Comparison of ENCODE assay signal across 8 cellular contexts in the genomic region with DNA sequence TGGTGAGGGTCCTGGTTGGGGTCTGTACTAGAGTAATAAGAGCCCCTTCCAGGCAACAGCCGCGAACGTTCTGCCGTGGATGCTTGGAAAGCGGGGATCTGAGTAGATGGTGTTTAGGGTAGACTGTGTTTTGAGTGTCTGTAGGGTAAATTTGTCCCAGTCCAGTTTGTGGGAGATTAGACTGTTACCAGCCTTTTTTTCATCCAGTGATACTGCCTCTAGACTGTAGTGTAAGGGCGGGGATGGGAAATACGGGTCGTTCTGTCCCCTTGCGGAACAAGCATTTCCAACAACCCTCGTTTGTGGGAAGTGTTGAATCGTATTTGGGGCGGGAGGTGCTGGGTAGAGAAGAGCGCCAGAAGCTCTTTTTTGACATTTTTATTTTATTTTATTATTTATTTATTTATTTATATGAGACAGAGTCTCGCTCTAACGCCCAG. TPM values are rescaled to one million over a fixed set of nuclear protein-coding genes. Genes with fewer than 3 reads are reported as not detected.
A peak's percentile ranks its signal among the peaks of the same experiment; 100 is the strongest.
DNase-seq lines count a peak whose midpoint lies in the region; ATAC-seq and TF ChIP-seq lines count a peak whose summit lies in the region.

No MANE protein-coding gene starts in this region.

- peak overlapping the region; percentile 70 for H3K27ac ChIP-seq in SK-N-MC

- H3K27ac Mint-ChIP-seq in endothelial cell (ENCODE audit: unreplicated experiment): peak overlapping the region; percentile 90

- peak; percentile 15 for ATAC-seq in GM19035 (IDR thresholded peaks at IDR 0.05; ENCODE audit: unreplicated experiment)

- H3K4me3 ChIP-seq in SK-N-MC (peak overlapping the region; percentile 87), mucosa of stomach (ENCODE audit: low read length) (peak overlapping the region; percentile 92)

- H3K9ac ChIP-seq in SK-N-MC (ENCODE audit: insufficient read length): peak overlapping the region; percentile 96
- H3K9ac ChIP-seq in mucosa of stomach (ENCODE audit: low read length): peak overlapping the region; percentile 99

- DNase-seq in COLO829 (ENCODE audit: low spot score): peak; percentile 2
- DNase-seq in HPDE6-E6E7 (ENCODE audit: extremely low spot score): peak; percentile 19
- DNase-seq in SK-N-MC (ENCODE audit: low read depth, low spot score): no peak
- no peak for DNase-seq in endothelial cell (ENCODE audit: low spot score)
- DNase-seq in iPS-NIHi11 (ENCODE audit: low spot score): no peak
- DNase-seq in stimulated activated CD4-positive, alpha-beta T cell treated with anti-CD3 and anti-CD28 coated beads, Interleukin-4, amount 100 ng/mL, for 1 hour: no peak

- peaks cover 18% of the 10 kb centered on the region for H3K4me1 Mint-ChIP-seq in endothelial cell (ENCODE audit: unreplicated experiment)

- peaks cover 4% of the 10 kb centered on the region for H3K27me3 Mint-ChIP-seq in endothelial cell (ENCODE audit: unreplicated experiment)

- H3K36me3 ChIP-seq in SK-N-MC (ENCODE audit: insufficient read depth, low read length) (peaks cover 20% of the 10 kb centered on the region), mucosa of stomach (ENCODE audit: control insufficient read depth, insufficient read depth, low read length) (no peaks in the 10 kb centered on the region)

- no peaks in the 10 kb centered on the region for H3K9me3 Mint-ChIP-seq in endothelial cell (ENCODE audit: unreplicated experiment)

- H3K36me3 Mint-ChIP-seq in endothelial cell (ENCODE audit: low read depth, unreplicated experiment): no peaks in the 10 kb centered on the region

- TF ChIP-seq CTCF in endothelial cell (IDR thresholded peaks at IDR 0.05; ENCODE audit: unreplicated experiment): no peak

- H3K4me1 ChIP-seq in mucosa of stomach (ENCODE audit: control insufficient read depth, insufficient read depth, low read length): peaks cover 7% of the 10 kb centered on the region

- H3K4me3 Mint-ChIP-seq in endothelial cell (ENCODE audit: unreplicated experiment): peak overlapping the region; percentile 95

- no peaks in the 10 kb centered on the region for H3K27me3 ChIP-seq in mucosa of stomach (ENCODE audit: control insufficient read depth, insufficient read depth, low read length)

- H3K9me3 ChIP-seq in SK-N-MC (ENCODE audit: low read depth, low read length) (no peaks in the 10 kb centered on the region), mucosa of stomach (ENCODE audit: control insufficient read depth, low read length) (no peaks in the 10 kb centered on the region)

RNA-seq across cellular contexts. Expression of gene HAUS2, which starts 0.4 kb away (rescaled TPM):
- total RNA-seq in endothelial cell (ENCODE audit: unreplicated experiment): 23.5 TPM

RNA-seq across cellular contexts. Expression of gene LRRC57, which starts 0.5 kb away (rescaled TPM):
- total RNA-seq in endothelial cell (ENCODE audit: unreplicated experiment): 32.7 TPM

RNA-seq across cellular contexts. Expression of gene STARD9, which starts 26.3 kb away (rescaled TPM):
- total RNA-seq in endothelial cell (ENCODE audit: unreplicated experiment): 7.2 TPM

RNA-seq across cellular contexts. Expression of gene SNAP23, which starts 53.6 kb away (rescaled TPM):
- total RNA-seq in endothelial cell (ENCODE audit: unreplicated experiment): 121 TPM

RNA-seq across cellular contexts. Expression of gene ZNF106, which starts 58.1 kb away (rescaled TPM):
- total RNA-seq in endothelial cell (ENCODE audit: unreplicated experiment): 56.3 TPM

Comparison
In these comparisons a context has a peak if more than half of its experiments do, and no peak if none do; other contexts are left out.
1. DNase-seq: peak in COLO829 (single experiment) and HPDE6-E6E7 (single experiment); none in SK-N-MC (single experiment), endothelial cell (single experiment), iPS-NIHi11 (single experiment) and stimulated activated CD4-positive, alpha-beta T cell treated with anti-CD3 and anti-CD28 coated beads, Interleukin-4, amount 100 ng/mL, for 1 hour (single experiment).